In genomic region chr6:163500105-163500504, GRCh38 we compare ENCODE assay signal across 12 cellular contexts.
"Had no signal": no experiment of that assay in that cellular context is flagged by ENCODE, and none has a peak within 500 bp of the region (broad histone marks: within the 10 kb centered on the region; RNA-seq: fewer than 3 reads in every experiment).

No MANE protein-coding gene starts in this region.

- H3K4me2 ChIP-seq: smooth muscle cell had no signal

- ATAC-seq: stimulated activated memory B cell treated with anti-CD40 and anti-IgM and Interleukin-4, amounts not matched to agents 10 μg/mL and 1 μg/mL and 100 μg/mL, for 72 hours had no signal

- H3K27me3 ChIP-seq: esophagus squamous epithelium, tibial nerve had no signal

- H3K4me1 Mint-ChIP-seq: mesothelial cell of epicardium had no signal

- H3K9ac ChIP-seq: parathyroid adenoma had no signal

- H3K4me1 ChIP-seq: parathyroid adenoma had no signal

- DNase-seq: activated CD4-positive, alpha-beta T cell treated with anti-CD3 and anti-CD28 coated beads, Interleukin-2, amount 50 U/mL, for 1 hour; activated T-cell treated with anti-CD3 and anti-CD28 coated beads for 4 hours; amniotic stem cell; esophagus squamous epithelium; retina; T-helper 2 cell had no signal

- H3K36me3 ChIP-seq: esophagus squamous epithelium had no signal

- H3K4me3 ChIP-seq: esophagus squamous epithelium, smooth muscle cell, tibial nerve had no signal

- H3K27ac ChIP-seq: esophagus squamous epithelium, parathyroid adenoma, tibial nerve had no signal

- H2AFZ ChIP-seq: parathyroid adenoma had no signal

- H3K27ac Mint-ChIP-seq: activated naive CD4-positive, alpha-beta T cell treated with anti-CD3 and anti-CD28 coated beads, Interleukin-2, amount 50 U/mL, for 24 hours; mesothelial cell of epicardium; stimulated activated memory B cell treated with anti-CD40 and anti-IgM and Interleukin-4, amounts not matched to agents 10 μg/mL and 1 μg/mL and 100 μg/mL, for 72 hours had no signal

- H3K4me3 Mint-ChIP-seq: activated naive CD4-positive, alpha-beta T cell treated with anti-CD3 and anti-CD28 coated beads, Interleukin-2, amount 50 U/mL, for 24 hours; mesothelial cell of epicardium; stimulated activated memory B cell treated with anti-CD40 and anti-IgM and Interleukin-4, amounts not matched to agents 10 μg/mL and 1 μg/mL and 100 μg/mL, for 72 hours had no signal

- H3K27me3 Mint-ChIP-seq: activated naive CD4-positive, alpha-beta T cell treated with anti-CD3 and anti-CD28 coated beads, Interleukin-2, amount 50 U/mL, for 24 hours; stimulated activated memory B cell treated with anti-CD40 and anti-IgM and Interleukin-4, amounts not matched to agents 10 μg/mL and 1 μg/mL and 100 μg/mL, for 72 hours had no signal

- H3K9me3 ChIP-seq: esophagus squamous epithelium, tibial nerve had no signal
